ENCODE assay signal across 15 cellular contexts in genomic region chr11:12088531-12088930, GRCh38. TPM values are rescaled to one million over a fixed set of nuclear protein-coding genes. Genes with fewer than 3 reads are reported as not detected.
DNase-seq lines count a peak whose midpoint lies in the region; ATAC-seq, FAIRE-seq and TF ChIP-seq lines count a peak whose summit lies in the region.
"Had no signal": no experiment of that assay in that cellular context is flagged by ENCODE, and none has a peak within 500 bp of the region (broad histone marks: within the 10 kb centered on the region; RNA-seq: fewer than 3 reads in every experiment).

No MANE protein-coding gene starts in this region.

- no peak for ATAC-seq in HG03196 (IDR thresholded peaks at IDR 0.05; ENCODE audit: unreplicated experiment)

- TF ChIP-seq POLR2A in sigmoid colon (IDR thresholded peaks at IDR 0.05): no peak

- H3K27me3 ChIP-seq in CD8-positive, alpha-beta memory T cell (ENCODE audit: insufficient read depth, low read length, poor library complexity, severe bottlenecking): no peaks in the 10 kb centered on the region
- H3K27me3 ChIP-seq in sigmoid colon (no peaks in the 10 kb centered on the region), endodermal cell (ENCODE audit: control insufficient read depth, insufficient read depth, low read length, poor library complexity, severe bottlenecking) (no peaks in the 10 kb centered on the region)

- no peaks in the 10 kb centered on the region for H3K36me3 Mint-ChIP-seq in CD8-positive, alpha-beta memory T cell
- H3K36me3 Mint-ChIP-seq in endodermal cell (ENCODE audit: low read depth): no peaks in the 10 kb centered on the region

- H3K27ac Mint-ChIP-seq in CD8-positive, alpha-beta memory T cell: peak overlapping the region in 5 of 8 donors; percentile 55 to 91 (median 63)
- no peak overlapping the region for H3K27ac Mint-ChIP-seq in endodermal cell

- intact Hi-C loops in sigmoid colon (cut with DNase I): no loop called here

- TF ChIP-seq CTCF in sigmoid colon (IDR thresholded peaks at IDR 0.05) (no peak), endodermal cell (conservative IDR thresholded peaks at IDR 0.05) (no peak)

- FAIRE-seq in RCC 7860 (lab: Jason Lieb, UNC): no peak
- FAIRE-seq: H54 had no signal

- peak overlapping the region in 6 of 7 donors; percentile 34 to 92 (median 53) for H3K4me3 Mint-ChIP-seq in CD8-positive, alpha-beta memory T cell
- no peak overlapping the region for H3K4me3 Mint-ChIP-seq in endodermal cell

- H3K9me3 ChIP-seq in CD8-positive, alpha-beta memory T cell (ENCODE audit: low read length): no peaks in the 10 kb centered on the region
- H3K9me3 ChIP-seq in sigmoid colon (no peaks in the 10 kb centered on the region), endodermal cell (ENCODE audit: control insufficient read depth, low read length) (no peaks in the 10 kb centered on the region)

- H3K4me1 Mint-ChIP-seq in CD8-positive, alpha-beta memory T cell: peaks cover 73 to 81% (median 78%) of the 10 kb centered on the region in 3 donors
- peaks cover 18% of the 10 kb centered on the region for H3K4me1 Mint-ChIP-seq in endodermal cell

- peaks cover 66% of the 10 kb centered on the region for H3K4me1 ChIP-seq in CD8-positive, alpha-beta memory T cell (ENCODE audit: insufficient read depth, low read length)
- H3K4me1 ChIP-seq in sigmoid colon (peaks cover 0 to 43% (median 38%) of the 10 kb centered on the region in 4 donors), endodermal cell (ENCODE audit: control insufficient read depth, insufficient read depth, low read length) (peaks cover 7% of the 10 kb centered on the region)

- WGBS in sigmoid colon, 2 donors: 93% methylated on average over 9 of the region's 9 CpGs
- WGBS in endodermal cell (ENCODE audit: insufficient coverage in 1 of 2, insufficient read length in 1 of 2), 2 experiments: 92 to 99% methylated on average over 7 to 8 of the region's 9 CpGs

- CTCF ChIA-PET in CD8-positive, alpha-beta memory T cell (lab: Charles Lee): interaction anchor here (0.6 to 4.8 kb wide), 7 partner anchors 14 to 1831 kb away, joined by 3 to 22 read pairs (median 6); no protein-coding TSS in a partner anchor

- no peak for TF ChIP-seq EP300 in sigmoid colon (IDR thresholded peaks at IDR 0.05)

- no peak overlapping the region for H3K9ac ChIP-seq in endodermal cell (ENCODE audit: extremely low read depth, low read length, poor library complexity, severe bottlenecking)

- no peaks in the 10 kb centered on the region for H3K27me3 Mint-ChIP-seq in CD8-positive, alpha-beta memory T cell
- H3K27me3 Mint-ChIP-seq in endodermal cell (ENCODE audit: insufficient read depth): peaks cover 9% of the 10 kb centered on the region
- H3K27me3 Mint-ChIP-seq: CD4-positive, alpha-beta T cell had no signal

- no peak for DNase-seq in CD8-positive, alpha-beta memory T cell
- DNase-seq in RCC 7860 (ENCODE audit: low spot score) (peak; percentile 5), epithelial cell of prostate (ENCODE audit: low read depth, low spot score) (no peak), sigmoid colon (no peak), endodermal cell (no peak), cerebellar cortex (ENCODE audit: low spot score) (no peak)
- DNase-seq: activated T-cell treated with anti-CD3 and anti-CD28 coated beads for 4 hours; CD4-positive, alpha-beta T cell; GF-D8; NCI-H187; SHP77; stimulated activated CD4-positive, alpha-beta T cell treated with anti-CD3 and anti-CD28 coated beads, Interleukin-2, amount 100 ng/mL, for 24 hours had no signal

- no peak overlapping the region for H3K27ac ChIP-seq in CD8-positive, alpha-beta memory T cell (ENCODE audit: low read depth, low read length)
- H3K27ac ChIP-seq in epithelial cell of prostate: peak overlapping the region; percentile 100
- peak overlapping the region in 3 of 4 donors; percentile 78 to 97 (median 89) for H3K27ac ChIP-seq in sigmoid colon
- no peak overlapping the region for H3K27ac ChIP-seq in endodermal cell (ENCODE audit: low read depth, low read length)

- POLR2A ChIA-PET in CD8-positive, alpha-beta memory T cell (lab: Charles Lee): no interaction called here

- H3K4me3 ChIP-seq in CD8-positive, alpha-beta memory T cell (ENCODE audit: low read length): no peak overlapping the region
- no peak overlapping the region for H3K4me3 ChIP-seq in sigmoid colon
- no peak overlapping the region for H3K4me3 ChIP-seq in endodermal cell (ENCODE audit: low read length)

- H3K36me3 ChIP-seq in CD8-positive, alpha-beta memory T cell (ENCODE audit: insufficient read depth, low read length): no peaks in the 10 kb centered on the region
- H3K36me3 ChIP-seq in sigmoid colon: no peaks in the 10 kb centered on the region
- H3K36me3 ChIP-seq in endodermal cell (ENCODE audit: control insufficient read depth, insufficient read depth, low read length): no peaks in the 10 kb centered on the region
- H3K36me3 ChIP-seq: WERI-Rb-1 had no signal

- peaks cover 0 to under 1% (median 0%) of the 10 kb centered on the region in 5 donors for H3K9me3 Mint-ChIP-seq in CD8-positive, alpha-beta memory T cell
- no peaks in the 10 kb centered on the region for H3K9me3 Mint-ChIP-seq in endodermal cell
- H3K9me3 Mint-ChIP-seq: CD4-positive, alpha-beta T cell had no signal

RNA-seq across cellular contexts. Expression of gene MICAL2, which starts 21.9 kb away (rescaled TPM):
- total RNA-seq in CD8-positive, alpha-beta memory T cell: 100 to 1,000 TPM; 146 to 147 TPM
- 32.4 TPM for polyA plus RNA-seq in CD8-positive, alpha-beta memory T cell
- total RNA-seq in sigmoid colon (100 to 1,000 TPM; 115 to 145 (median 130) TPM), endodermal cell (1 to 10 TPM; 1.5 to 1.9 TPM)
- polyA plus RNA-seq in sigmoid colon: 10 to 100 TPM; 36.6 to 92.2 (median 91.1) TPM
- polyA plus RNA-seq in endodermal cell (2013, experiment 1 of 2): 2.2 TPM
- polyA plus RNA-seq in endodermal cell (2013, experiment 2 of 2): 3.8 TPM

Comparison
In these comparisons a context has a peak if more than half of its experiments do, and no peak if none do; other contexts are left out.
1. H3K27ac ChIP-seq: peak in epithelial cell of prostate (single experiment) and sigmoid colon (3 of 4); none in CD8-positive, alpha-beta memory T cell (single experiment) and endodermal cell (single experiment).
2. RNA of gene MICAL2, which starts 21.9 kb away (total RNA-seq): 146 to 147 TPM in CD8-positive, alpha-beta memory T cell and 115 to 145 TPM in sigmoid colon; 1.5 to 1.9 TPM in endodermal cell; every median in the first group is over 10 times any median in the second.